8 cellular contexts compared by ENCODE assay signal in genomic region chr5:65624025-65624569, GRCh38. TPM values are rescaled to one million over a fixed set of nuclear protein-coding genes. Genes with fewer than 3 reads are reported as not detected.
A peak's percentile ranks its signal among the peaks of the same experiment; 100 is the strongest.
DNase-seq lines count a peak whose midpoint lies in the region; ATAC-seq and TF ChIP-seq lines count a peak whose summit lies in the region.

Gene TRIM23 (minus strand): TSS chr5:65624333. CDS start chr5:65624274, 59 bp downstream.

- peaks cover 29% of the 10 kb centered on the region for H3K4me1 Mint-ChIP-seq in nephron

- H3K9me3 Mint-ChIP-seq in nephron = no peaks in the 10 kb centered on the region

- no peaks in the 10 kb centered on the region for H3K27me3 Mint-ChIP-seq in nephron (ENCODE audit: low read depth)

- TF ChIP-seq CTCF in nephron (IDR thresholded peaks at IDR 0.05; ENCODE audit: unreplicated experiment in 3 of 3) = peak in 1 of 3 experiments; percentile 13

- ATAC-seq in stimulated activated naive CD8-positive, alpha-beta T cell treated with anti-CD3 and anti-CD28 coated beads, Interleukin-15, Interleukin-2, amounts not matched to agents 100 U/mL and 50 U/mL, for 24 hours = peak; percentile 99

- peak; percentile 95 for DNase-seq in EH (ENCODE audit: low read depth)
- DNase-seq in GOT3 (lab: John Stamatoyannopoulos, UW) = peak; percentile 82
- peak; percentile 91 for DNase-seq in LHCN-M2 (ENCODE audit: low read depth)
- DNase-seq in RPMI7951 (ENCODE audit: low read depth) = peak; percentile 89
- peak; percentile 82 to 88 for DNase-seq in activated T-helper 1 cell treated with anti-CD3 and anti-CD28 coated beads, Interleukin-2, amount 50 U/mL, for 16 hours (ENCODE audit: low read depth in 1 of 2, low spot score in 1 of 2)
- DNase-seq in fibroblast of peridontal ligament (ENCODE audit: extremely low read depth) = peak; percentile 90
- DNase-seq in stimulated activated naive CD8-positive, alpha-beta T cell treated with anti-CD3 and anti-CD28 coated beads, Interleukin-15, Interleukin-2, amounts not matched to agents 100 U/mL and 50 U/mL, for 24 hours = peak; percentile 89

- peaks cover 4% of the 10 kb centered on the region for H3K36me3 Mint-ChIP-seq in nephron (ENCODE audit: low read depth)

- H3K27ac Mint-ChIP-seq in nephron = peak within 1 kb of the TSS; percentile 99 to 100 (median 99)

- peak within 1 kb of the TSS; percentile 95 to 99 (median 99) for H3K4me3 Mint-ChIP-seq in nephron

RNA-seq across cellular contexts. Expression of gene TRIM23, which starts in this region (rescaled TPM):
- 16.0 and 17.4 TPM in 2 replicates for total RNA-seq in LHCN-M2 (2014; rRNA removed)
- 4.9 TPM for polyA plus RNA-seq in LHCN-M2 (2012)
- 14.9 and 20.5 TPM in 2 replicates for total RNA-seq in RPMI7951 (2014; rRNA removed; shearing (Covaris generic))

Comparison
In these comparisons a context has a peak if more than half of its experiments do, and no peak if none do; other contexts are left out.
1. Peak in every context shown above with its lines: DNase-seq and ATAC-seq.